10 cellular contexts compared by ENCODE assay signal in genomic region chr1:34929853-34930701, GRCh38.
DNase-seq lines count a peak whose midpoint lies in the region; ATAC-seq and TF ChIP-seq lines count a peak whose summit lies in the region.
"Had no signal": no experiment of that assay in that cellular context is flagged by ENCODE, and none has a peak within 500 bp of the region (broad histone marks: within the 10 kb centered on the region; RNA-seq: fewer than 3 reads in every experiment).

No MANE protein-coding gene starts in this region.

- no peaks in the 10 kb centered on the region for H3K9me3 Mint-ChIP-seq in stimulated activated naive B cell treated with anti-CD40 and anti-IgM and Interleukin-4, amounts not matched to agents 10 μg/mL and 1 μg/mL and 100 μg/mL, for 72 hours
- H3K9me3 Mint-ChIP-seq: activated CD4-positive, alpha-beta memory T cell treated with anti-CD3 and anti-CD28 coated beads for 36 hours had no signal

- CTCF ChIA-PET in GM10248 (lab: Yijun Ruan, JAX) = interaction anchor here (1.0 kb wide), 1 partner anchor 11 kb away, joined by 4 read pairs; no protein-coding TSS in a partner anchor

- peaks cover 16 to 32% of the 10 kb centered on the region in 2 donors for H3K4me1 Mint-ChIP-seq in stimulated activated naive B cell treated with anti-CD40 and anti-IgM and Interleukin-4, amounts not matched to agents 10 μg/mL and 1 μg/mL and 100 μg/mL, for 72 hours

- H3K4me3 ChIP-seq in WERI-Rb-1 (ENCODE audit: low read depth, low read length) = peak overlapping the region; percentile 72

- no peaks in the 10 kb centered on the region for H3K27me3 ChIP-seq in WERI-Rb-1 (ENCODE audit: insufficient read depth, low read depth, severe bottlenecking)

- TF ChIP-seq CTCF in WERI-Rb-1 (IDR thresholded peaks at IDR 0.05; ENCODE audit: low read depth, low read length) (peak; percentile 41; the same call in 1 of the 2 replicates), GM10248 (IDR thresholded peaks at IDR 0.05; ENCODE audit: control extremely low read depth, extremely low read depth, low read depth, missing control alignments) (no peak)

- H3K9me3 ChIP-seq in WERI-Rb-1 (ENCODE audit: severe bottlenecking) = no peaks in the 10 kb centered on the region

- no peaks in the 10 kb centered on the region for H3K36me3 Mint-ChIP-seq in stimulated activated naive B cell treated with anti-CD40 and anti-IgM and Interleukin-4, amounts not matched to agents 10 μg/mL and 1 μg/mL and 100 μg/mL, for 72 hours
- H3K36me3 Mint-ChIP-seq: activated CD4-positive, alpha-beta memory T cell treated with anti-CD3 and anti-CD28 coated beads for 36 hours had no signal

- H3K27ac Mint-ChIP-seq in stimulated activated naive B cell treated with anti-CD40 and anti-IgM and Interleukin-4, amounts not matched to agents 10 μg/mL and 1 μg/mL and 100 μg/mL, for 72 hours = no peak overlapping the region
- H3K27ac Mint-ChIP-seq: activated CD4-positive, alpha-beta memory T cell treated with anti-CD3 and anti-CD28 coated beads for 36 hours had no signal

- H3K4me3 Mint-ChIP-seq in stimulated activated naive B cell treated with anti-CD40 and anti-IgM and Interleukin-4, amounts not matched to agents 10 μg/mL and 1 μg/mL and 100 μg/mL, for 72 hours = peak overlapping the region; percentile 55 to 60
- H3K4me3 Mint-ChIP-seq: activated CD4-positive, alpha-beta memory T cell treated with anti-CD3 and anti-CD28 coated beads for 36 hours had no signal

- peaks cover 13 to 14% of the 10 kb centered on the region in 2 donors for H3K27me3 Mint-ChIP-seq in stimulated activated naive B cell treated with anti-CD40 and anti-IgM and Interleukin-4, amounts not matched to agents 10 μg/mL and 1 μg/mL and 100 μg/mL, for 72 hours

- POLR2A ChIA-PET in GM10248 (lab: Yijun Ruan, JAX) = no interaction called here

- ATAC-seq in stimulated activated naive B cell treated with anti-CD40 and anti-IgM and Interleukin-4, amounts not matched to agents 10 μg/mL and 1 μg/mL and 100 μg/mL, for 72 hours (replicated peaks) = peak; percentile 15 to 38
- ATAC-seq in GM18858 (IDR thresholded peaks at IDR 0.05; ENCODE audit: unreplicated experiment) (no peak), GM21723 (IDR thresholded peaks at IDR 0.05; ENCODE audit: unreplicated experiment) (no peak)

- H3K27ac ChIP-seq in WERI-Rb-1 = peak overlapping the region; percentile 85
- H3K27ac ChIP-seq: 22Rv1 had no signal

- H3K36me3 ChIP-seq in WERI-Rb-1 = peaks cover 8% of the 10 kb centered on the region

- DNase-seq in DMS 273 (lab: John Stamatoyannopoulos, UW; ENCODE audit: unreplicated experiment) (peak; percentile 40), DMS 273 treated with DMSO at 0.1 percent for 48 hours (lab: John Stamatoyannopoulos, UW) (no peak), WERI-Rb-1 (peak; percentile 82), islet precursor cell (peak; percentile 59), GM10248 (ENCODE audit: extremely low spot score) (no peak)
- no peak for DNase-seq in stimulated activated naive B cell treated with anti-CD40 and anti-IgM and Interleukin-4, amounts not matched to agents 10 μg/mL and 1 μg/mL and 100 μg/mL, for 72 hours
- DNase-seq: activated CD4-positive, alpha-beta memory T cell treated with anti-CD3 and anti-CD28 coated beads for 36 hours had no signal

Comparison
In these comparisons a context has a peak if more than half of its experiments do, and no peak if none do; other contexts are left out.
1. DNase-seq: peak in DMS 273 (single experiment), WERI-Rb-1 (single experiment) and islet precursor cell (single experiment); none in DMS 273 treated with DMSO at 0.1 percent for 48 hours (single experiment), stimulated activated naive B cell treated with anti-CD40 and anti-IgM and Interleukin-4, amounts not matched to agents 10 μg/mL and 1 μg/mL and 100 μg/mL, for 72 hours (single experiment) and GM10248 (single experiment).
2. ATAC-seq: peak in stimulated activated naive B cell treated with anti-CD40 and anti-IgM and Interleukin-4, amounts not matched to agents 10 μg/mL and 1 μg/mL and 100 μg/mL, for 72 hours (2 of 2); none in GM18858 (single experiment) and GM21723 (single experiment).